1 cellular context compared by ENCODE assay signal in genomic region chr13:27607125-27607524, GRCh38.
TF ChIP-seq lines count a peak whose summit lies in the region.

No MANE protein-coding gene starts in this region.

TF ChIP-seq in H1, 55 proteins besides CTCF, POLR2A, EP300 and RAD21:
- TF ChIP-seq BRCA1 (IDR thresholded peaks at IDR 0.05; ENCODE audit: low read depth, low read length), result no peak
- no peak for TF ChIP-seq TAF1 (IDR thresholded peaks at IDR 0.05; ENCODE audit: low read depth, low read length)
- no peak for TF ChIP-seq E2F6 (IDR thresholded peaks at IDR 0.05)
- no peak for TF ChIP-seq SIX5 (IDR thresholded peaks at IDR 0.05; ENCODE audit: low read depth, low read length)
- no peak for TF ChIP-seq MAX (IDR thresholded peaks at IDR 0.05)
- TF ChIP-seq TBP (IDR thresholded peaks at IDR 0.05; ENCODE audit: low read depth, low read length), result no peak
- TF ChIP-seq KDM5A (IDR thresholded peaks at IDR 0.05; ENCODE audit: low read length), result no peak
- no peak for TF ChIP-seq SAP30 (IDR thresholded peaks at IDR 0.05; ENCODE audit: insufficient read depth, insufficient replicate concordance, low read length)
- TF ChIP-seq ATF2 (IDR thresholded peaks at IDR 0.05; ENCODE audit: low read length), result no peak
- TF ChIP-seq YY1 (IDR thresholded peaks at IDR 0.05; ENCODE audit: low read depth, low read length), result no peak
- TF ChIP-seq EGR1 (IDR thresholded peaks at IDR 0.05; ENCODE audit: borderline replicate concordance, low read depth, low read length), result no peak
- TF ChIP-seq ATF3 (IDR thresholded peaks at IDR 0.05; ENCODE audit: insufficient read depth, low read depth, low read length), result no peak
- TF ChIP-seq SUZ12 (IDR thresholded peaks at IDR 0.05; ENCODE audit: low read length), result no peak
- no peak for TF ChIP-seq TCF12 (IDR thresholded peaks at IDR 0.05; ENCODE audit: low read depth, low read length)
- no peak for TF ChIP-seq RBBP5 (IDR thresholded peaks at IDR 0.05; ENCODE audit: borderline replicate concordance, low read depth, low read length)
- TF ChIP-seq RNF2 (IDR thresholded peaks at IDR 0.05; ENCODE audit: borderline replicate concordance, low read depth, low read length, missing control alignments, poor library complexity, severe bottlenecking), result no peak
- no peak for TF ChIP-seq CEBPB (IDR thresholded peaks at IDR 0.05; ENCODE audit: low read depth, low read length)
- TF ChIP-seq CHD7 (IDR thresholded peaks at IDR 0.05; ENCODE audit: insufficient replicate concordance, low read length), result no peak
TF ChIP-seq in H1: peak in this region for 0.
